In genomic region chr4:40623707-40624106, GRCh38 we compare ENCODE assay signal across 13 cellular contexts. TPM values are rescaled to one million over a fixed set of nuclear protein-coding genes. Genes with fewer than 3 reads are reported as not detected.
DNase-seq lines count a peak whose midpoint lies in the region; ATAC-seq and TF ChIP-seq lines count a peak whose summit lies in the region.
"Had no signal": no experiment of that assay in that cellular context is flagged by ENCODE, and none has a peak within 500 bp of the region (broad histone marks: within the 10 kb centered on the region; RNA-seq: fewer than 3 reads in every experiment).

No MANE protein-coding gene starts in this region.

- H2AFZ ChIP-seq in MM.1S (ENCODE audit: low read length) = no peak overlapping the region

- ATAC-seq in activated CD8-positive, alpha-beta T cell treated with anti-CD3 and anti-CD28 coated beads, Interleukin-2, amount 10 ng/mL, durations not matched to agents 7 days and 5 days = no peak
- ATAC-seq in T-cell (replicated peaks in 1 of 4) = no peak
- ATAC-seq in HG03520 (IDR thresholded peaks at IDR 0.05; ENCODE audit: unreplicated experiment) = no peak
- no peak for ATAC-seq in GM21576 (IDR thresholded peaks at IDR 0.05; ENCODE audit: unreplicated experiment)

- H3K27me3 Mint-ChIP-seq in CD14-positive monocyte (ENCODE audit: low read depth in 3 of 3) (peaks cover 0 to 1% (median 0%) of the 10 kb centered on the region in 3 donors), T-cell (peaks cover 3 to 34% of the 10 kb centered on the region in 2 donors)
- no peaks in the 10 kb centered on the region for H3K27me3 Mint-ChIP-seq in dendritic cell treated with granulocyte-macrophage colony-stimulating factor and Interleukin-4, amounts not matched to agents 40 ng/mL and 50 ng/mL, for 4 days
- peaks cover 26% of the 10 kb centered on the region for H3K27me3 Mint-ChIP-seq in activated CD8-positive, alpha-beta T cell treated with anti-CD3 and anti-CD28 coated beads, Interleukin-2, amount 10 ng/mL, durations not matched to agents 7 days and 5 days (ENCODE audit: low read depth)

- H3K4me1 Mint-ChIP-seq in CD14-positive monocyte (peaks cover 89% of the 10 kb centered on the region), T-cell (peaks cover 7 to 32% (median 9%) of the 10 kb centered on the region in 3 donors)
- H3K4me1 Mint-ChIP-seq in dendritic cell treated with granulocyte-macrophage colony-stimulating factor and Interleukin-4, amounts not matched to agents 40 ng/mL and 50 ng/mL, for 4 days (ENCODE audit: low read depth) = peaks cover 83% of the 10 kb centered on the region
- peaks cover 45% of the 10 kb centered on the region for H3K4me1 Mint-ChIP-seq in activated CD8-positive, alpha-beta T cell treated with anti-CD3 and anti-CD28 coated beads, Interleukin-2, amount 10 ng/mL, durations not matched to agents 7 days and 5 days (ENCODE audit: low read depth)

- no peak overlapping the region for H3K4me2 ChIP-seq in MM.1S (ENCODE audit: low read depth, low read length)

- H3K9ac ChIP-seq in MM.1S (ENCODE audit: low read length) = no peak overlapping the region

- H3K79me2 ChIP-seq in MM.1S (ENCODE audit: low read length) = peaks cover 92% of the 10 kb centered on the region

- H3K9me3 Mint-ChIP-seq in CD14-positive monocyte (peaks cover 0 to 5% (median 0%) of the 10 kb centered on the region in 7 donors), T-cell (peaks cover 0 to 4% (median 0%) of the 10 kb centered on the region in 3 donors)
- no peaks in the 10 kb centered on the region for H3K9me3 Mint-ChIP-seq in dendritic cell treated with granulocyte-macrophage colony-stimulating factor and Interleukin-4, amounts not matched to agents 40 ng/mL and 50 ng/mL, for 4 days
- H3K9me3 Mint-ChIP-seq in activated CD8-positive, alpha-beta T cell treated with anti-CD3 and anti-CD28 coated beads, Interleukin-2, amount 10 ng/mL, durations not matched to agents 7 days and 5 days (ENCODE audit: insufficient read depth) = no peaks in the 10 kb centered on the region

- H3K4me3 ChIP-seq in MM.1S (ENCODE audit: low read length) (no peak overlapping the region), neutrophil (ENCODE audit: low read depth in 1 of 2, low read length in 1 of 2) (no peak overlapping the region)

- peaks cover 64 to 79% of the 10 kb centered on the region in 2 donors for H3K36me3 Mint-ChIP-seq in CD14-positive monocyte
- peaks cover 93% of the 10 kb centered on the region for H3K36me3 Mint-ChIP-seq in dendritic cell treated with granulocyte-macrophage colony-stimulating factor and Interleukin-4, amounts not matched to agents 40 ng/mL and 50 ng/mL, for 4 days (ENCODE audit: low read depth)
- peaks cover 3% of the 10 kb centered on the region for H3K36me3 Mint-ChIP-seq in activated CD8-positive, alpha-beta T cell treated with anti-CD3 and anti-CD28 coated beads, Interleukin-2, amount 10 ng/mL, durations not matched to agents 7 days and 5 days (ENCODE audit: low read depth)
- no peaks in the 10 kb centered on the region for H3K36me3 Mint-ChIP-seq in T-cell

- H3K4me1 ChIP-seq in MM.1S (ENCODE audit: low read length) = peaks cover 43% of the 10 kb centered on the region
- peaks cover 81 to 84% of the 10 kb centered on the region in 2 experiments for H3K4me1 ChIP-seq in neutrophil (ENCODE audit: control insufficient read depth in 1 of 2, insufficient read depth in 1 of 2, low read depth in 1 of 2, low read length in 1 of 2)

- intact Hi-C loops in CD14-positive monocyte (cut with micrococcal nuclease) = loop anchor here (10.0 kb wide), 3 partner anchors 49 to 569 kb away; partner anchors contain the start of gene N4BP2 (in 1 of the 2)
- intact Hi-C loops in dendritic cell treated with granulocyte-macrophage colony-stimulating factor and Interleukin-4, amounts not matched to agents 40 ng/mL and 50 ng/mL, for 4 days (cut with micrococcal nuclease) = loop anchor here (5.0 kb wide), 1 partner anchor 36 kb away; no protein-coding TSS in a partner anchor

- H3K27ac Mint-ChIP-seq in CD14-positive monocyte (peak overlapping the region; percentile 14 to 98 (median 95)), T-cell (no peak overlapping the region)
- H3K27ac Mint-ChIP-seq in dendritic cell treated with granulocyte-macrophage colony-stimulating factor and Interleukin-4, amounts not matched to agents 40 ng/mL and 50 ng/mL, for 4 days = peak overlapping the region; percentile 85
- no peak overlapping the region for H3K27ac Mint-ChIP-seq in activated CD8-positive, alpha-beta T cell treated with anti-CD3 and anti-CD28 coated beads, Interleukin-2, amount 10 ng/mL, durations not matched to agents 7 days and 5 days

- H3K9me2 ChIP-seq in MM.1S (replicated peaks; ENCODE audit: insufficient read depth, low read length) = no peaks in the 10 kb centered on the region

- CTCF ChIA-PET in activated CD8-positive, alpha-beta T cell treated with anti-CD3 and anti-CD28 coated beads, Interleukin-2, amount 10 ng/mL, durations not matched to agents 7 days and 5 days (lab: Charles Lee) = no interaction called here
- CTCF ChIA-PET in T-cell (lab: Charles Lee) = interaction anchor here in 1 of 2 donors (0.6 kb wide), 1 partner anchor 217 kb away, joined by 3 read pairs; no protein-coding TSS in a partner anchor

- TF ChIP-seq CTCF in CD14-positive monocyte (IDR thresholded peaks at IDR 0.05) (no peak), MM.1S (IDR thresholded peaks at IDR 0.05; ENCODE audit: low read length) (no peak), neutrophil (IDR thresholded peaks at IDR 0.05) (no peak)

- H3K36me3 ChIP-seq in MM.1S (replicated peaks; ENCODE audit: insufficient read depth, low read length) (no peaks in the 10 kb centered on the region), neutrophil (peaks cover 21% of the 10 kb centered on the region)

- POLR2A ChIA-PET in activated CD8-positive, alpha-beta T cell treated with anti-CD3 and anti-CD28 coated beads, Interleukin-2, amount 10 ng/mL, durations not matched to agents 7 days and 5 days (lab: Charles Lee) = no interaction called here
- POLR2A ChIA-PET in T-cell (lab: Charles Lee) = no interaction called here

- no peaks in the 10 kb centered on the region for H3K27me3 ChIP-seq in MM.1S (replicated peaks; ENCODE audit: insufficient read depth, low read length)
- H3K27me3 ChIP-seq in neutrophil = no peaks in the 10 kb centered on the region

- H3K27ac ChIP-seq in MM.1S (ENCODE audit: low read length) (0 out of 2 replicates have a peak overlapping the region, but pooled peaks have one; percentile 78), neutrophil (peak overlapping the region; percentile 90)

- H3F3A ChIP-seq in MM.1S (ENCODE audit: insufficient read depth, low read length) = peaks cover 24% of the 10 kb centered on the region

- H3K4me3 Mint-ChIP-seq in CD14-positive monocyte (no peak overlapping the region), T-cell (no peak overlapping the region)
- peak overlapping the region; percentile 43 for H3K4me3 Mint-ChIP-seq in dendritic cell treated with granulocyte-macrophage colony-stimulating factor and Interleukin-4, amounts not matched to agents 40 ng/mL and 50 ng/mL, for 4 days
- no peak overlapping the region for H3K4me3 Mint-ChIP-seq in activated CD8-positive, alpha-beta T cell treated with anti-CD3 and anti-CD28 coated beads, Interleukin-2, amount 10 ng/mL, durations not matched to agents 7 days and 5 days

- H4K20me1 ChIP-seq in MM.1S (ENCODE audit: insufficient read depth, low read length) = no peaks in the 10 kb centered on the region

- DNase-seq in CD14-positive monocyte (ENCODE audit: low spot score) (no peak), MM.1S (no peak), T-cell (no peak)
- DNase-seq in activated CD8-positive, alpha-beta T cell treated with anti-CD3 and anti-CD28 coated beads, Interleukin-2, amount 10 ng/mL, durations not matched to agents 7 days and 5 days = no peak
- DNase-seq: Caco-2, NCI-H1436 treated with DMSO at 0.1 percent for 48 hours, NCI-H2029 treated with DMSO at 0.1 percent for 48 hours, NCI-H2171 treated with DMSO at 0.1 percent for 48 hours, NCI-H446 treated with DMSO at 0.1 percent for 48 hours had no signal

- H3K9me3 ChIP-seq in MM.1S (replicated peaks; ENCODE audit: insufficient read depth, low read length) (no peaks in the 10 kb centered on the region), neutrophil (no peaks in the 10 kb centered on the region)
- H3K9me3 ChIP-seq: Caco-2 had no signal

RNA-seq across cellular contexts. Expression of gene RBM47, which starts 6.0 kb away (rescaled TPM):
- 10 to 100 TPM; 79.5 to 92.8 TPM for polyA plus RNA-seq in CD14-positive monocyte
- total RNA-seq in activated CD8-positive, alpha-beta T cell treated with anti-CD3 and anti-CD28 coated beads, Interleukin-2, amount 10 ng/mL, durations not matched to agents 7 days and 5 days = under 1 TPM; 0.60 to 0.66 TPM
- 1 to 10 TPM in 1 of 5 donors, under 1 TPM in 4; 0.19 to 1.3 (median 0.79) TPM for total RNA-seq in T-cell

Comparison
In these comparisons a context has a peak if more than half of its experiments do, and no peak if none do; other contexts are left out.
1. H3K27ac Mint-ChIP-seq: peak in CD14-positive monocyte (7 of 7) and dendritic cell treated with granulocyte-macrophage colony-stimulating factor and Interleukin-4, amounts not matched to agents 40 ng/mL and 50 ng/mL, for 4 days (single experiment); none in activated CD8-positive, alpha-beta T cell treated with anti-CD3 and anti-CD28 coated beads, Interleukin-2, amount 10 ng/mL, durations not matched to agents 7 days and 5 days (single experiment) and T-cell (0 of 2).